In genomic region chr12:49332891-49333371, GRCh38 we compare ENCODE assay signal across 2 cellular contexts.
TF ChIP-seq lines count a peak whose summit lies in the region.

No MANE protein-coding gene starts in this region.

TF ChIP-seq in SK-N-SH, 30 proteins besides CTCF, POLR2A, EP300 and RAD21:
- TF ChIP-seq RCOR1 (IDR thresholded peaks at IDR 0.05; ENCODE audit: low read length) (no peak), TEAD4 (IDR thresholded peaks at IDR 0.05; ENCODE audit: borderline replicate concordance, insufficient read depth) (no peak)
- TF ChIP-seq, protein P1, sequence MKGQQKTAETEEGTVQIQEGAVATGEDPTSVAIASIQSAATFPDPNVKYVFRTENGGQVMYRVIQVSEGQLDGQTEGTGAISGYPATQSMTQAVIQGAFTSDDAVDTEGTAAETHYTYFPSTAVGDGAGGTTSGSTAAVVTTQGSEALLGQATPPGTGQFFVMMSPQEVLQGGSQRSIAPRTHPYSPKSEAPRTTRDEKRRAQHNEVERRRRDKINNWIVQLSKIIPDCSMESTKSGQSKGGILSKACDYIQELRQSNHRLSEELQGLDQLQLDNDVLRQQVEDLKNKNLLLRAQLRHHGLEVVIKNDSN (IDR thresholded peaks at IDR 0.05; ENCODE audit: borderline replicate concordance, low read depth), result no peak

TF ChIP-seq in SK-N-SH treated with all-trans-retinoic acid at 6 μM for 48 hours, 23 proteins besides CTCF, POLR2A, EP300 and RAD21:
- TF ChIP-seq ZC3H10 (CRISPR knock-in tag; IDR thresholded peaks at IDR 0.05) (no peak), TCF4 (CRISPR knock-in tag; IDR thresholded peaks at IDR 0.05; ENCODE audit: borderline replicate concordance) (no peak), ZNF565 (CRISPR knock-in tag; conservative IDR thresholded peaks at IDR 0.05; ENCODE audit: low read depth) (no peak), TOX (CRISPR knock-in tag; IDR thresholded peaks at IDR 0.05; ENCODE audit: borderline replicate concordance) (no peak), RARB (CRISPR knock-in tag; IDR thresholded peaks at IDR 0.05) (no peak), TSHZ2 (CRISPR knock-in tag; IDR thresholded peaks at IDR 0.05) (no peak), ISL1 (CRISPR knock-in tag; IDR thresholded peaks at IDR 0.05) (no peak), ZFP3 (CRISPR knock-in tag; IDR thresholded peaks at IDR 0.05) (no peak), ZNF70 (CRISPR knock-in tag; IDR thresholded peaks at IDR 0.05) (no peak), SNAI2 (CRISPR knock-in tag; IDR thresholded peaks at IDR 0.05) (no peak), ESRRG (CRISPR knock-in tag; IDR thresholded peaks at IDR 0.05) (no peak), ZFP30 (CRISPR knock-in tag; IDR thresholded peaks at IDR 0.05) (no peak), CSDC2 (CRISPR knock-in tag; IDR thresholded peaks at IDR 0.05) (no peak), PPARA (CRISPR knock-in tag; IDR thresholded peaks at IDR 0.05; ENCODE audit: borderline replicate concordance) (no peak), ZNF8 (CRISPR knock-in tag; IDR thresholded peaks at IDR 0.05) (no peak), BACH2 (CRISPR knock-in tag; IDR thresholded peaks at IDR 0.05; ENCODE audit: borderline replicate concordance) (no peak), OSR1 (CRISPR knock-in tag; IDR thresholded peaks at IDR 0.05) (no peak)
- TF ChIP-seq, protein P2, sequence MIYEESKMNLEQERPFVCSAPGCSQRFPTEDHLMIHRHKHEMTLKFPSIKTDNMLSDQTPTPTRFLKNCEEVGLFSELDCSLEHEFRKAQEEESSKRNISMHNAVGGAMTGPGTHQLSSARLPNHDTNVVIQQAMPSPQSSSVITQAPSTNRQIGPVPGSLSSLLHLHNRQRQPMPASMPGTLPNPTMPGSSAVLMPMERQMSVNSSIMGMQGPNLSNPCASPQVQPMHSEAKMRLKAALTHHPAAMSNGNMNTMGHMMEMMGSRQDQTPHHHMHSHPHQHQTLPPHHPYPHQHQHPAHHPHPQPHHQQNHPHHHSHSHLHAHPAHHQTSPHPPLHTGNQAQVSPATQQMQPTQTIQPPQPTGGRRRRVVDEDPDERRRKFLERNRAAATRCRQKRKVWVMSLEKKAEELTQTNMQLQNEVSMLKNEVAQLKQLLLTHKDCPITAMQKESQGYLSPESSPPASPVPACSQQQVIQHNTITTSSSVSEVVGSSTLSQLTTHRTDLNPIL (CRISPR knock-in tag; IDR thresholded peaks at IDR 0.05; ENCODE audit: low read depth), result no peak
- TF ChIP-seq, protein P3, sequence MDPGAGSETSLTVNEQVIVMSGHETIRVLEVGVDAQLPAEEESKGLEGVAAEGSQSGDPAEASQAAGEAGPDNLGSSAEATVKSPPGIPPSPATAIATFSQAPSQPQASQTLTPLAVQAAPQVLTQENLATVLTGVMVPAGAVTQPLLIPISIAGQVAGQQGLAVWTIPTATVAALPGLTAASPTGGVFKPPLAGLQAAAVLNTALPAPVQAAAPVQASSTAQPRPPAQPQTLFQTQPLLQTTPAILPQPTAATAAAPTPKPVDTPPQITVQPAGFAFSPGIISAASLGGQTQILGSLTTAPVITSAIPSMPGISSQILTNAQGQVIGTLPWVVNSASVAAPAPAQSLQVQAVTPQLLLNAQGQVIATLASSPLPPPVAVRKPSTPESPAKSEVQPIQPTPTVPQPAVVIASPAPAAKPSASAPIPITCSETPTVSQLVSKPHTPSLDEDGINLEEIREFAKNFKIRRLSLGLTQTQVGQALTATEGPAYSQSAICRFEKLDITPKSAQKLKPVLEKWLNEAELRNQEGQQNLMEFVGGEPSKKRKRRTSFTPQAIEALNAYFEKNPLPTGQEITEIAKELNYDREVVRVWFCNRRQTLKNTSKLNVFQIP (CRISPR knock-in tag; IDR thresholded peaks at IDR 0.05; ENCODE audit: borderline replicate concordance, low read depth), result no peak
- TF ChIP-seq, protein P4, sequence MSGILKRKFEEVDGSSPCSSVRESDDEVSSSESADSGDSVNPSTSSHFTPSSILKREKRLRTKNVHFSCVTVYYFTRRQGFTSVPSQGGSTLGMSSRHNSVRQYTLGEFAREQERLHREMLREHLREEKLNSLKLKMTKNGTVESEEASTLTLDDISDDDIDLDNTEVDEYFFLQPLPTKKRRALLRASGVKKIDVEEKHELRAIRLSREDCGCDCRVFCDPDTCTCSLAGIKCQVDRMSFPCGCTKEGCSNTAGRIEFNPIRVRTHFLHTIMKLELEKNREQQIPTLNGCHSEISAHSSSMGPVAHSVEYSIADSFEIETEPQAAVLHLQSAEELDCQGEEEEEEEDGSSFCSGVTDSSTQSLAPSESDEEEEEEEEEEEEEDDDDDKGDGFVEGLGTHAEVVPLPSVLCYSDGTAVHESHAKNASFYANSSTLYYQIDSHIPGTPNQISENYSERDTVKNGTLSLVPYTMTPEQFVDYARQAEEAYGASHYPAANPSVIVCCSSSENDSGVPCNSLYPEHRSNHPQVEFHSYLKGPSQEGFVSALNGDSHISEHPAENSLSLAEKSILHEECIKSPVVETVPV (CRISPR knock-in tag; IDR thresholded peaks at IDR 0.05), result no peak
